In the genomic region with DNA sequence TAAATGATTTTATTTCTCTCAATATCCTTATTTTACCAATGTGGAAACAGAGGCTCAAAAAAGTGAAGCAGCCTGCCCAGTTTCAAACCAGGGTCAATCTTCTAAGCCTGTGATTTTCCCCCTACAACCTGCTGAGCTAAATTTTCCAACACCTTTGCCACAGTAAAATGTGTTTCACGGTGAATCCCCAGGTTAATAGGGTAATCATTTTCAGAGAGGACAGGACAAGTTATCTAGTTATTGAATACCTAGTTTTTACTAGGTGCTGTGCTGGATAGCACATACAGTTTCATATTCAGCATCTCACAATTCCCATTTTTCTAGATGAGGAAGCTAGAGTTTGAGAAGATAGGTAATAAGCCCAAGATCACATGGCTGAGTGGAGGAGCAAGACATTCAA, we compare ENCODE assay signal across 13 cellular contexts.
"Had no signal": no experiment of that assay in that cellular context is flagged by ENCODE, and none has a peak within 500 bp of the region (broad histone marks: within the 10 kb centered on the region; RNA-seq: fewer than 3 reads in every experiment).

No MANE protein-coding gene starts in this region.

- H3K4me3 ChIP-seq: cardiac muscle cell, mucosa of descending colon had no signal

- DNase-seq: activated CD4-positive, alpha-beta T cell treated with anti-CD3 and anti-CD28 coated beads for 48 hours; activated CD8-positive, alpha-beta memory T cell treated with anti-CD3 and anti-CD28 coated beads, Interleukin-2, amount 50 U/mL, for 48 hours; activated CD8-positive, alpha-beta T cell treated with anti-CD3 and anti-CD28 coated beads, Interleukin-2, amount 10 ng/mL, durations not matched to agents 7 days and 5 days; activated gamma-delta T cell; activated T-cell treated with anti-CD3 and anti-CD28 coated beads, Interleukin-2, amount 50 U/mL, for 72 hours; mucosa of descending colon; naive thymus-derived CD4-positive, alpha-beta T cell; retina had no signal

- H3K36me3 ChIP-seq: cardiac muscle cell had no signal

- H3K27ac ChIP-seq: cardiac muscle cell had no signal

- ATAC-seq: activated CD8-positive, alpha-beta T cell treated with anti-CD3 and anti-CD28 coated beads, Interleukin-2, amount 10 ng/mL, durations not matched to agents 7 days and 5 days; activated naive CD4-positive, alpha-beta T cell treated with anti-CD3 and anti-CD28 coated beads, Interleukin-2, amount 50 U/mL, for 72 hours; activated T-cell treated with anti-CD3 and anti-CD28 coated beads, Interleukin-2, amount 50 U/mL, for 72 hours; left lobe of liver; mucosa of descending colon; naive thymus-derived CD4-positive, alpha-beta T cell; stimulated activated effector memory CD8-positive, alpha-beta T cell treated with anti-CD3 and anti-CD28 coated beads, Interleukin-12 subunit alpha, Interleukin-12 subunit beta, amount 100 ng/mL, for 72 hours; WTC11 had no signal

- H3K27me3 ChIP-seq: cardiac muscle cell had no signal

- H3K9me3 ChIP-seq: mucosa of descending colon had no signal
